ENCODE assay signal across 21 cellular contexts in genomic region chr3:143362115-143362992, GRCh38.
DNase-seq lines count a peak whose midpoint lies in the region; ATAC-seq, FAIRE-seq and TF ChIP-seq lines count a peak whose summit lies in the region.
"Had no signal": no experiment of that assay in that cellular context is flagged by ENCODE, and none has a peak within 500 bp of the region (broad histone marks: within the 10 kb centered on the region; RNA-seq: fewer than 3 reads in every experiment).

No MANE protein-coding gene starts in this region.

- 47% methylated on average over 2 of the region's 2 CpGs for WGBS in K562 (ENCODE audit: insufficient coverage, low coverage, missing lambda C conversion rate)
- whole genome bisulfite sequencing in smooth muscle cell (ENCODE audit: low lambda C conversion rate): 63% methylated on average over 2 of the region's 2 CpGs

- peaks cover 3% of the 10 kb centered on the region for H3K36me3 Mint-ChIP-seq in activated naive CD4-positive, alpha-beta T cell treated with anti-CD3 and anti-CD28 coated beads, Interleukin-2, amount 50 U/mL, for 24 hours
- peaks cover 17% of the 10 kb centered on the region for H3K36me3 Mint-ChIP-seq in activated T-helper 17 cell treated with anti-CD3 and anti-CD28 coated beads, Interleukin-2, amount 50 U/mL, for 72 hours (ENCODE audit: low read depth)

- FAIRE-seq in K562 (lab: Jason Lieb, UNC): peak; percentile 32
- FAIRE-seq: A549, keratinocyte, TTC549 had no signal

- no peaks in the 10 kb centered on the region for H3K9me3 Mint-ChIP-seq in activated naive CD4-positive, alpha-beta T cell treated with anti-CD3 and anti-CD28 coated beads, Interleukin-2, amount 50 U/mL, for 24 hours
- H3K9me3 Mint-ChIP-seq in activated T-helper 17 cell treated with anti-CD3 and anti-CD28 coated beads, Interleukin-2, amount 50 U/mL, for 72 hours: peaks cover 4% of the 10 kb centered on the region
- H3K9me3 Mint-ChIP-seq: activated T-cell treated with anti-CD3 and anti-CD28 coated beads, Interleukin-2, amount 50 U/mL, for 4 hours had no signal

- TF ChIP-seq RAD21 in K562 (CRISPR knock-in tag; conservative IDR thresholded peaks at IDR 0.05 in 1 of 2, IDR thresholded peaks at IDR 0.05 in 1 of 2): no peak

- no peaks in the 10 kb centered on the region for H3K9me3 ChIP-seq in K562 (replicated peaks; ENCODE audit: control insufficient read depth, insufficient read depth, low read depth, low read length)
- no peaks in the 10 kb centered on the region for H3K9me3 ChIP-seq in smooth muscle cell (replicated peaks; ENCODE audit: low read depth)
- H3K9me3 ChIP-seq: A549, heart left ventricle, neutrophil had no signal

- H3K9ac ChIP-seq in K562 (ENCODE audit: insufficient read depth in 1 of 2, low read depth in 2 of 2, low read length in 2 of 2) (no peak overlapping the region), smooth muscle cell (ENCODE audit: low read depth) (no peak overlapping the region)

- intact Hi-C loops in K562 (cut with micrococcal nuclease): no loop called here

- H3K4me2 ChIP-seq in K562 (ENCODE audit: insufficient read depth, low read length) (no peak overlapping the region; the same call in 1 of the 2 replicates), smooth muscle cell (peak overlapping the region; percentile 74)
- H3K4me2 ChIP-seq: A549 had no signal

- no peak overlapping the region for H3K4me3 ChIP-seq in K562
- H3K4me3 ChIP-seq in smooth muscle cell: no peak overlapping the region
- H3K4me3 ChIP-seq: A549, heart left ventricle had no signal

- in situ Hi-C loops in K562 (cut with MboI): no loop called here

- no peak for DNase-seq in activated naive CD4-positive, alpha-beta T cell (lab: John Stamatoyannopoulos, UW)
- DNase-seq in NCI-H82 treated with DMSO at 0.1 percent for 48 hours (lab: John Stamatoyannopoulos, UW; ENCODE audit: unreplicated experiment) (peak; percentile 35), K562 (ENCODE audit: extremely low read depth in 1 of 4, low spot score in 3 of 4) (no peak), smooth muscle cell (lab: John Stamatoyannopoulos, UW; ENCODE audit: unreplicated experiment) (no peak), erythroblast (lab: John Stamatoyannopoulos, UW) (no peak)
- DNase-seq: activated CD4-positive, alpha-beta T cell treated with anti-CD3 and anti-CD28 coated beads, Interleukin-2, amount 50 U/mL, for 4 hours; activated T-cell treated with anti-CD3 and anti-CD28 coated beads, Interleukin-2, amount 50 U/mL, for 4 hours; amniotic stem cell; effector memory CD4-positive, alpha-beta T cell; heart left ventricle; mesendoderm; NCI-H1694 treated with DMSO at 0.1 percent for 48 hours; NCI-H510A treated with DMSO at 0.1 percent for 48 hours; right cardiac atrium had no signal

- H2AFZ ChIP-seq in K562 (ENCODE audit: low read depth, low read length) (peak overlapping the region; percentile 37), smooth muscle cell (ENCODE audit: low read depth) (no peak overlapping the region)

- H3K79me2 ChIP-seq in K562 (ENCODE audit: control insufficient read depth, insufficient read depth, low read length) (no peaks in the 10 kb centered on the region), smooth muscle cell (ENCODE audit: low read depth) (no peaks in the 10 kb centered on the region)

- no peaks in the 10 kb centered on the region for H4K20me1 ChIP-seq in K562 (replicated peaks; ENCODE audit: control insufficient read depth, insufficient read depth, low read length)
- no peaks in the 10 kb centered on the region for H4K20me1 ChIP-seq in smooth muscle cell (ENCODE audit: low read depth)

- no peaks in the 10 kb centered on the region for H3K9me1 ChIP-seq in K562 (ENCODE audit: control insufficient read depth, insufficient read depth, low read length)

- H3K4me1 Mint-ChIP-seq in activated naive CD4-positive, alpha-beta T cell treated with anti-CD3 and anti-CD28 coated beads, Interleukin-2, amount 50 U/mL, for 24 hours: peaks cover 44% of the 10 kb centered on the region
- peaks cover 5% of the 10 kb centered on the region for H3K4me1 Mint-ChIP-seq in activated T-helper 17 cell treated with anti-CD3 and anti-CD28 coated beads, Interleukin-2, amount 50 U/mL, for 72 hours

- no peaks in the 10 kb centered on the region for H3F3A ChIP-seq in smooth muscle cell (ENCODE audit: low read depth)

- H3K36me3 ChIP-seq in K562 (ENCODE audit: control insufficient read depth, insufficient read depth, low read length): no peaks in the 10 kb centered on the region
- H3K36me3 ChIP-seq in smooth muscle cell (ENCODE audit: low read depth): no peaks in the 10 kb centered on the region
- H3K36me3 ChIP-seq: heart left ventricle, neutrophil had no signal

- peak overlapping the region; percentile 59 for H3K4me3 Mint-ChIP-seq in activated naive CD4-positive, alpha-beta T cell treated with anti-CD3 and anti-CD28 coated beads, Interleukin-2, amount 50 U/mL, for 24 hours
- no peak overlapping the region for H3K4me3 Mint-ChIP-seq in activated T-helper 17 cell treated with anti-CD3 and anti-CD28 coated beads, Interleukin-2, amount 50 U/mL, for 72 hours
- H3K4me3 Mint-ChIP-seq: activated T-cell treated with anti-CD3 and anti-CD28 coated beads, Interleukin-2, amount 50 U/mL, for 4 hours had no signal

- BruUV-seq in K562 (replicated peaks; lab: Mats Ljungman, UMichigan): no TSS peak

- TF ChIP-seq POLR2A in K562 (conservative IDR thresholded peaks at IDR 0.05): no peak
- no peak for TF ChIP-seq POLR2A in erythroblast (IDR thresholded peaks at IDR 0.05; ENCODE audit: low read length)

- peak; percentile 23; the same call in 2 of the 3 replicates for ATAC-seq in K562
- ATAC-seq in activated T-helper 17 cell treated with anti-CD3 and anti-CD28 coated beads, Interleukin-2, amount 50 U/mL, for 72 hours (replicated peaks): no peak
- ATAC-seq in GM21390 (IDR thresholded peaks at IDR 0.05; ENCODE audit: unreplicated experiment): no peak
- ATAC-seq: A549; activated T-cell treated with anti-CD3 and anti-CD28 coated beads, Interleukin-2, amount 50 U/mL, for 4 hours; heart left ventricle; right cardiac atrium had no signal

- H3K27ac ChIP-seq in K562 (ENCODE audit: extremely low read depth, low read depth, low read length): no peak overlapping the region
- H3K27ac ChIP-seq in smooth muscle cell (ENCODE audit: low read depth): no peak overlapping the region
- H3K27ac ChIP-seq: A549, heart left ventricle, neutrophil had no signal

- no peaks in the 10 kb centered on the region for H3K27me3 ChIP-seq in K562 (ENCODE audit: control insufficient read depth in 2 of 2, insufficient read depth in 2 of 2, low read length in 2 of 2)
- H3K27me3 ChIP-seq in smooth muscle cell (ENCODE audit: low read depth): no peaks in the 10 kb centered on the region
- H3K27me3 ChIP-seq: heart left ventricle, neutrophil had no signal

- no peak for TF ChIP-seq EP300 in K562 (IDR thresholded peaks at IDR 0.05; ENCODE audit: low read length)

- no peaks in the 10 kb centered on the region for H3K27me3 Mint-ChIP-seq in activated naive CD4-positive, alpha-beta T cell treated with anti-CD3 and anti-CD28 coated beads, Interleukin-2, amount 50 U/mL, for 24 hours
- H3K27me3 Mint-ChIP-seq in activated T-helper 17 cell treated with anti-CD3 and anti-CD28 coated beads, Interleukin-2, amount 50 U/mL, for 72 hours: no peaks in the 10 kb centered on the region

- TF ChIP-seq CTCF in K562 (IDR thresholded peaks at IDR 0.05 in 2 of 3, conservative IDR thresholded peaks at IDR 0.05 in 1 of 3; ENCODE audit: insufficient read depth in 2 of 3, low read depth in 1 of 3, low read length in 3 of 3) (no peak), smooth muscle cell (IDR thresholded peaks at IDR 0.05; ENCODE audit: borderline replicate concordance, insufficient read depth, poor library complexity, severe bottlenecking) (no peak)

- POLR2A ChIA-PET in K562 (lab: Yijun Ruan, JAX): interaction anchor here (0.6 to 2.7 kb wide), 4 partner anchors 10 to 1024 kb away, joined by 3 to 17 read pairs (median 4); no protein-coding TSS in a partner anchor

- H3K27ac Mint-ChIP-seq in activated naive CD4-positive, alpha-beta T cell treated with anti-CD3 and anti-CD28 coated beads, Interleukin-2, amount 50 U/mL, for 24 hours: peak overlapping the region; percentile 90
- no peak overlapping the region for H3K27ac Mint-ChIP-seq in activated T-helper 17 cell treated with anti-CD3 and anti-CD28 coated beads, Interleukin-2, amount 50 U/mL, for 72 hours

- H3K4me1 ChIP-seq in K562 (replicated peaks in 1 of 2; ENCODE audit: control insufficient read depth in 2 of 2, insufficient read depth in 2 of 2, low read length in 2 of 2): peaks cover 10 to 35% of the 10 kb centered on the region in 2 experiments
- H3K4me1 ChIP-seq in smooth muscle cell (ENCODE audit: low read depth): peaks cover 23% of the 10 kb centered on the region
- H3K4me1 ChIP-seq: A549 had no signal

- CTCF ChIA-PET in K562 (lab: Yijun Ruan, JAX; ENCODE audit: low intra/inter-chr PET ratio): no interaction called here

TF ChIP-seq in K562, 482 proteins besides CTCF, POLR2A, EP300 and RAD21 (continues in another document):
- TF ChIP-seq FOXM1 (IDR thresholded peaks at IDR 0.05; ENCODE audit: low read depth) (0 out of 2 replicates have a peak, but pooled peaks have one; percentile 15), FOXM1 (CRISPR knock-in tag; IDR thresholded peaks at IDR 0.05; ENCODE audit: low read depth) (no peak), ARID1B (IDR thresholded peaks at IDR 0.05) (peak; percentile 55), EZH2 (IDR thresholded peaks at IDR 0.05; ENCODE audit: borderline replicate concordance, low read depth, low read length) (no peak), HNRNPL (IDR thresholded peaks at IDR 0.05; ENCODE audit: low read depth, low read length) (no peak), DPF2 (IDR thresholded peaks at IDR 0.05) (peak; percentile 59), CBFA2T3 (IDR thresholded peaks at IDR 0.05) (peak; percentile 21), TCF3 (CRISPR knock-in tag; IDR thresholded peaks at IDR 0.05) (peak; percentile 36; the same call in 1 of the 2 replicates), TOE1 (IDR thresholded peaks at IDR 0.05; ENCODE audit: borderline replicate concordance) (0 out of 2 replicates have a peak, but pooled peaks have one; percentile 23), TOE1 (CRISPR knock-in tag; IDR thresholded peaks at IDR 0.05; ENCODE audit: borderline replicate concordance, low read depth) (no peak), BCL6 (CRISPR knock-in tag; IDR thresholded peaks at IDR 0.05) (no peak)
- TF ChIP-seq, protein P1, sequence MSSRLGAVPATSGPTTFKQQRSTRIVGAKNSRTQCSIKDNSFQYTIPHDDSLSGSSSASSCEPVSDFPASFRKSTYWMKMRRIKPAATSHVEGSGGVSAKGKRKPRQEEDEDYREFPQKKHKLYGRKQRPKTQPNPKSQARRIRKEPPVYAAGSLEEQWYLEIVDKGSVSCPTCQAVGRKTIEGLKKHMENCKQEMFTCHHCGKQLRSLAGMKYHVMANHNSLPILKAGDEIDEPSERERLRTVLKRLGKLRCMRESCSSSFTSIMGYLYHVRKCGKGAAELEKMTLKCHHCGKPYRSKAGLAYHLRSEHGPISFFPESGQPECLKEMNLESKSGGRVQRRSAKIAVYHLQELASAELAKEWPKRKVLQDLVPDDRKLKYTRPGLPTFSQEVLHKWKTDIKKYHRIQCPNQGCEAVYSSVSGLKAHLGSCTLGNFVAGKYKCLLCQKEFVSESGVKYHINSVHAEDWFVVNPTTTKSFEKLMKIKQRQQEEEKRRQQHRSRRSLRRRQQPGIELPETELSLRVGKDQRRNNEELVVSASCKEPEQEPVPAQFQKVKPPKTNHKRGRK (tag; IDR thresholded peaks at IDR 0.05): peak; percentile 87
